Comparison of ENCODE assay signal across 8 cellular contexts in genomic region chr21:36699026-36699545, GRCh38. TPM values are rescaled to one million over a fixed set of nuclear protein-coding genes. Genes with fewer than 3 reads are reported as not detected.
DNase-seq lines count a peak whose midpoint lies in the region; ATAC-seq and TF ChIP-seq lines count a peak whose summit lies in the region.

Gene SIM2, plus strand, starts transcription at chr21:36699115. Its CDS starts 632 bp downstream, at chr21:36699747.

- peaks cover 51 to 69% of the 10 kb centered on the region in 2 donors for H3K27me3 Mint-ChIP-seq in CD8-positive, alpha-beta memory T cell

- H3K4me1 Mint-ChIP-seq in CD8-positive, alpha-beta memory T cell = peaks cover 8 to 24% (median 9%) of the 10 kb centered on the region in 3 donors

- no peak within 1 kb of the TSS for H3K27ac Mint-ChIP-seq in CD8-positive, alpha-beta memory T cell

- CTCF ChIA-PET in CD8-positive, alpha-beta memory T cell (lab: Charles Lee) = no interaction called here

- DNase-seq in ELF-1 (ENCODE audit: low read depth, low spot score) = peak; percentile 67
- peak; percentile 83 for DNase-seq in MG63
- DNase-seq in T47D (ENCODE audit: low read depth in 1 of 2, low spot score in 1 of 2) = peak; percentile 84 to 85
- DNase-seq in mucosa of descending colon = peak in 1 of 3 donors; percentile 58
- DNase-seq in OCI-M1 (lab: John Stamatoyannopoulos, UW) = no peak
- DNase-seq in CD8-positive, alpha-beta memory T cell = no peak

- H3K4me1 ChIP-seq in mucosa of descending colon (ENCODE audit: low read depth) = peaks cover 37% of the 10 kb centered on the region
- H3K4me1 ChIP-seq in CD8-positive, alpha-beta memory T cell (ENCODE audit: insufficient read depth, low read length) = peaks cover 10% of the 10 kb centered on the region

- intact Hi-C loops in mucosa of descending colon (cut with DNase I, micrococcal nuclease) = no loop called here

- H3K9me3 Mint-ChIP-seq in CD8-positive, alpha-beta memory T cell = no peaks in the 10 kb centered on the region

- TF ChIP-seq CTCF in mucosa of descending colon (IDR thresholded peaks at IDR 0.05) = no peak

- no peaks in the 10 kb centered on the region for H3K36me3 Mint-ChIP-seq in CD8-positive, alpha-beta memory T cell

- in situ Hi-C loops in T47D (cut with HindIII; ENCODE audit: low pct_unique_long_range_greater_than_20kb, low sequenced_read_pairs) = no loop called here

- peak within 1 kb of the TSS in 3 of 7 donors; percentile 44 to 59 (median 46) for H3K4me3 Mint-ChIP-seq in CD8-positive, alpha-beta memory T cell

- ATAC-seq in mucosa of descending colon (peak; percentile 64), HG03571 (IDR thresholded peaks at IDR 0.05; ENCODE audit: unreplicated experiment) (no peak), HG02973 (IDR thresholded peaks at IDR 0.05; ENCODE audit: unreplicated experiment) (no peak)

- H3K4me3 ChIP-seq in MG63 = peak within 1 kb of the TSS; percentile 70
- no peak within 1 kb of the TSS for H3K4me3 ChIP-seq in mucosa of descending colon
- H3K4me3 ChIP-seq in CD8-positive, alpha-beta memory T cell (ENCODE audit: low read length) = no peak within 1 kb of the TSS

- H3K9me3 ChIP-seq in MG63 (no peaks in the 10 kb centered on the region; the same call in 1 of the 2 replicates), mucosa of descending colon (no peaks in the 10 kb centered on the region)
- H3K9me3 ChIP-seq in CD8-positive, alpha-beta memory T cell (ENCODE audit: low read length) = no peaks in the 10 kb centered on the region

- no peak within 1 kb of the TSS for H3K27ac ChIP-seq in CD8-positive, alpha-beta memory T cell (ENCODE audit: low read depth, low read length)

- H3K36me3 ChIP-seq in MG63 (peaks cover 11% of the 10 kb centered on the region), mucosa of descending colon (ENCODE audit: low read depth) (no peaks in the 10 kb centered on the region)
- H3K36me3 ChIP-seq in CD8-positive, alpha-beta memory T cell (ENCODE audit: insufficient read depth, low read length) = no peaks in the 10 kb centered on the region

- POLR2A ChIA-PET in CD8-positive, alpha-beta memory T cell (lab: Charles Lee) = no interaction called here

- no peaks in the 10 kb centered on the region for H3K27me3 ChIP-seq in MG63
- peaks cover 60% of the 10 kb centered on the region for H3K27me3 ChIP-seq in CD8-positive, alpha-beta memory T cell (ENCODE audit: insufficient read depth, low read length, poor library complexity, severe bottlenecking)

RNA-seq across cellular contexts. Expression of gene SIM2, which starts in this region (rescaled TPM):
- total RNA-seq in MG63 (2014; rRNA removed; shearing (Covaris generic); ENCODE audit: low replicate concordance) = 4.4 and 8.0 TPM in 2 replicates
- not detected for total RNA-seq in mucosa of descending colon
- not detected for total RNA-seq in CD8-positive, alpha-beta memory T cell
- polyA plus RNA-seq in CD8-positive, alpha-beta memory T cell = 0.07 TPM

Comparison
In these comparisons a context has a peak if more than half of its experiments do, and no peak if none do; other contexts are left out.
1. Peak in ATAC-seq in mucosa of descending colon; RNA of the gene not detected or under 1 TPM.
2. DNase-seq: peak in ELF-1 (single experiment), MG63 (single experiment) and T47D (2 of 2); none in OCI-M1 (single experiment) and CD8-positive, alpha-beta memory T cell (0 of 5).